28 cellular contexts compared by ENCODE assay signal in the genomic region with DNA sequence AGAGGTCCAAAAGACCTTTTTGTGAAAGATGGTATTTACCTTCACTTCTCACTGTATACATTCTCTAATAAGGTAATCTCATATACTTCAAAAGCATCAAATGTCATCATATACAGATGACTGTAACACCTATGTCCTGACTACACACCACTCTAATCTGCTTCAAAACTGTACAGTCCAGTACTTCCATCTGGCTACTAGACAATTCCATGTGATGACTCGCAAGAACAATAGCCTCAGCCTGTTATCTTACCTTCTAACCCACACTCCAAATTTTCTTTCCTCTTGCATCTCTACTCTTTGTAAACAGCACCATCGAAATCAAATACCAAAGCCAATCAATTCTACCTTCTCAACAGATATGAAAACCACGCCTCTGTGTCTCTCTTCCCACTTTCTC. TPM values are rescaled to one million over a fixed set of nuclear protein-coding genes. Genes with fewer than 3 reads are reported as not detected.
DNase-seq lines count a peak whose midpoint lies in the region; ATAC-seq, FAIRE-seq and TF ChIP-seq lines count a peak whose summit lies in the region.
"Had no signal": no experiment of that assay in that cellular context is flagged by ENCODE, and none has a peak within 500 bp of the region (broad histone marks: within the 10 kb centered on the region; RNA-seq: fewer than 3 reads in every experiment).

No MANE protein-coding gene starts in this region.

- H3K9me2 ChIP-seq in SK-N-SH = no peaks in the 10 kb centered on the region

- no peak overlapping the region for H3K27ac Mint-ChIP-seq in activated T-helper 2 cell treated with anti-CD3 and anti-CD28 coated beads, Interferon-gamma antibody, Interleukin-2, Interleukin-4, amounts not matched to agents 10 μg/mL and 5 μg/mL and 100 μg/mL, durations not matched to agents 14 hours and 24 hours and 36 hours
- H3K27ac Mint-ChIP-seq: activated CD4-positive, alpha-beta T cell treated with anti-CD3 and anti-CD28 coated beads for 36 hours; activated CD8-positive, alpha-beta T cell treated with anti-CD3 and anti-CD28 coated beads, Interleukin-2, amount 10 ng/mL, durations not matched to agents 7 days and 5 days; activated naive CD8-positive, alpha-beta T cell; endodermal cell; GM23338; nephron; stimulated activated effector memory CD8-positive, alpha-beta T cell treated with anti-CD3 and anti-CD28 coated beads, Interleukin-12 subunit alpha, Interleukin-12 subunit beta, amount 100 ng/mL, for 72 hours had no signal

- H3K4me3 Mint-ChIP-seq in activated T-helper 2 cell treated with anti-CD3 and anti-CD28 coated beads, Interferon-gamma antibody, Interleukin-2, Interleukin-4, amounts not matched to agents 10 μg/mL and 5 μg/mL and 100 μg/mL, durations not matched to agents 14 hours and 24 hours and 36 hours (ENCODE audit: low read depth) = no peak overlapping the region
- H3K4me3 Mint-ChIP-seq: activated CD4-positive, alpha-beta T cell treated with anti-CD3 and anti-CD28 coated beads for 36 hours; activated CD8-positive, alpha-beta T cell treated with anti-CD3 and anti-CD28 coated beads, Interleukin-2, amount 10 ng/mL, durations not matched to agents 7 days and 5 days; activated naive CD8-positive, alpha-beta T cell; endodermal cell; GM23338; nephron; stimulated activated effector memory CD8-positive, alpha-beta T cell treated with anti-CD3 and anti-CD28 coated beads, Interleukin-12 subunit alpha, Interleukin-12 subunit beta, amount 100 ng/mL, for 72 hours had no signal

- no TSS peak for BruUV-seq in K562 (replicated peaks; lab: Mats Ljungman, UMichigan)

- no peak for TF ChIP-seq RAD21 in SK-N-SH (IDR thresholded peaks at IDR 0.05; ENCODE audit: low read length)
- no peak for TF ChIP-seq RAD21 in K562 (CRISPR knock-in tag; conservative IDR thresholded peaks at IDR 0.05 in 1 of 2, IDR thresholded peaks at IDR 0.05 in 1 of 2)

- TF ChIP-seq EP300 in SK-N-SH (IDR thresholded peaks at IDR 0.05; ENCODE audit: borderline replicate concordance in 1 of 2, low read depth in 1 of 2, low read length in 1 of 2) (no peak), K562 (IDR thresholded peaks at IDR 0.05; ENCODE audit: low read length) (no peak)

- H3K36me3 ChIP-seq in SK-N-SH (replicated peaks in 1 of 2; ENCODE audit: control insufficient read depth in 1 of 2, insufficient read depth in 2 of 2, low read length in 1 of 2) (no peaks in the 10 kb centered on the region), K562 (ENCODE audit: control insufficient read depth, insufficient read depth, low read length) (no peaks in the 10 kb centered on the region; the same call in 2 of the 3 replicates)
- H3K36me3 ChIP-seq: esophagus muscularis mucosa had no signal

- intact Hi-C loops in K562 (cut with micrococcal nuclease) = no loop called here
- intact Hi-C loops in activated T-helper 2 cell treated with anti-CD3 and anti-CD28 coated beads, Interferon-gamma antibody, Interleukin-2, Interleukin-4, amounts not matched to agents 10 μg/mL and 5 μg/mL and 100 μg/mL, durations not matched to agents 14 hours and 24 hours and 36 hours (cut with micrococcal nuclease) = no loop called here

- no peak overlapping the region; a peak in 1 of 4 replicates for H3K27ac ChIP-seq in SK-N-SH (ENCODE audit: low read depth in 2 of 2, low read length in 1 of 2)
- no peak overlapping the region for H3K27ac ChIP-seq in K562 (ENCODE audit: extremely low read depth, low read depth, low read length)
- H3K27ac ChIP-seq: esophagus muscularis mucosa, HL-60, KMS-11 had no signal

- H3K4me1 Mint-ChIP-seq in activated T-helper 2 cell treated with anti-CD3 and anti-CD28 coated beads, Interferon-gamma antibody, Interleukin-2, Interleukin-4, amounts not matched to agents 10 μg/mL and 5 μg/mL and 100 μg/mL, durations not matched to agents 14 hours and 24 hours and 36 hours (ENCODE audit: low read depth) = no peaks in the 10 kb centered on the region
- H3K4me1 Mint-ChIP-seq: activated CD4-positive, alpha-beta T cell treated with anti-CD3 and anti-CD28 coated beads for 36 hours; nephron; stimulated activated effector memory CD8-positive, alpha-beta T cell treated with anti-CD3 and anti-CD28 coated beads, Interleukin-12 subunit alpha, Interleukin-12 subunit beta, amount 100 ng/mL, for 72 hours had no signal

- H3K27me3 Mint-ChIP-seq in activated T-helper 2 cell treated with anti-CD3 and anti-CD28 coated beads, Interferon-gamma antibody, Interleukin-2, Interleukin-4, amounts not matched to agents 10 μg/mL and 5 μg/mL and 100 μg/mL, durations not matched to agents 14 hours and 24 hours and 36 hours (ENCODE audit: low read depth) = peaks cover 18% of the 10 kb centered on the region

- no peaks in the 10 kb centered on the region for H4K20me1 ChIP-seq in SK-N-SH (ENCODE audit: insufficient read depth)
- H4K20me1 ChIP-seq in K562 (replicated peaks; ENCODE audit: control insufficient read depth, insufficient read depth, low read length) = peaks cover 12% of the 10 kb centered on the region; the same call in 1 of the 2 replicates

- in situ Hi-C loops in K562 (cut with MboI) = no loop called here

- no peaks in the 10 kb centered on the region for H3K9me3 ChIP-seq in SK-N-SH
- H3K9me3 ChIP-seq in K562 (replicated peaks; ENCODE audit: control insufficient read depth, insufficient read depth, low read depth, low read length) = no peaks in the 10 kb centered on the region
- H3K9me3 ChIP-seq: esophagus muscularis mucosa had no signal

- TF ChIP-seq POLR2A in K562 (conservative IDR thresholded peaks at IDR 0.05) = no peak

- ATAC-seq in SK-N-SH treated with all-trans-retinoic acid at 6 μM for 48 hours (no peak), K562 (peak; percentile 28; the same call in 1 of the 3 replicates), GM19397 (IDR thresholded peaks at IDR 0.05; ENCODE audit: unreplicated experiment) (no peak)
- ATAC-seq: activated CD4-positive, alpha-beta T cell treated with anti-CD3 and anti-CD28 coated beads for 36 hours; activated CD8-positive, alpha-beta T cell treated with anti-CD3 and anti-CD28 coated beads, Interleukin-2, amount 10 ng/mL, durations not matched to agents 7 days and 5 days; GM23338; stimulated activated effector memory CD8-positive, alpha-beta T cell treated with anti-CD3 and anti-CD28 coated beads, Interleukin-12 subunit alpha, Interleukin-12 subunit beta, amount 100 ng/mL, for 72 hours had no signal

- H3K4me1 ChIP-seq in SK-N-SH (ENCODE audit: control insufficient read depth in 1 of 2, insufficient read depth in 2 of 2, low read depth in 1 of 2, low read length in 1 of 2) (peaks cover 0 to 8% of the 10 kb centered on the region in 2 experiments; a peak in 1 of 4 replicates), K562 (replicated peaks in 1 of 2; ENCODE audit: control insufficient read depth in 2 of 2, insufficient read depth in 2 of 2, low read length in 2 of 2) (no peaks in the 10 kb centered on the region; a peak in 2 of 5 replicates)
- H3K4me1 ChIP-seq: esophagus muscularis mucosa had no signal

- H3K79me2 ChIP-seq in SK-N-SH (ENCODE audit: insufficient read depth) (peaks cover 32% of the 10 kb centered on the region; the same call in 1 of the 2 replicates), K562 (ENCODE audit: control insufficient read depth, insufficient read depth, low read length) (peaks cover 70% of the 10 kb centered on the region)

- POLR2A ChIA-PET in SK-N-SH (lab: Yijun Ruan, JAX) = no interaction called here
- POLR2A ChIA-PET in K562 (lab: Yijun Ruan, JAX) = interaction anchor here (2.1 kb wide), 1 partner anchor 10 kb away, joined by 4 read pairs; no protein-coding TSS in a partner anchor

- no peak overlapping the region for H3K4me2 ChIP-seq in SK-N-SH
- no peak overlapping the region for H3K4me2 ChIP-seq in K562 (ENCODE audit: insufficient read depth, low read length)
- H3K4me2 ChIP-seq: GM23338, KMS-11 had no signal

- H3K27me3 ChIP-seq in SK-N-SH (ENCODE audit: insufficient read depth) (no peaks in the 10 kb centered on the region), K562 (ENCODE audit: control insufficient read depth in 2 of 2, insufficient read depth in 2 of 2, low read length in 2 of 2) (no peaks in the 10 kb centered on the region)
- H3K27me3 ChIP-seq: esophagus muscularis mucosa had no signal

- H2AFZ ChIP-seq in SK-N-SH (ENCODE audit: low read depth) = no peak overlapping the region
- H2AFZ ChIP-seq in K562 (ENCODE audit: low read depth, low read length) = no peak overlapping the region
- H2AFZ ChIP-seq: GM23338 had no signal

- H3K4me3 ChIP-seq in SK-N-SH (ENCODE audit: low read depth in 2 of 2, low read length in 1 of 2) (no peak overlapping the region), K562 (no peak overlapping the region)
- H3K4me3 ChIP-seq: esophagus muscularis mucosa, GM23338, lung had no signal

- TF ChIP-seq CTCF in SK-N-SH (IDR thresholded peaks at IDR 0.05) (no peak), K562 (IDR thresholded peaks at IDR 0.05 in 2 of 3, conservative IDR thresholded peaks at IDR 0.05 in 1 of 3; ENCODE audit: insufficient read depth in 2 of 3, low read depth in 1 of 3, low read length in 3 of 3) (no peak)

- H3K9ac ChIP-seq in SK-N-SH (no peak overlapping the region), K562 (ENCODE audit: insufficient read depth in 1 of 2, low read depth in 2 of 2, low read length in 2 of 2) (no peak overlapping the region)
- H3K9ac ChIP-seq: KMS-11 had no signal

- peaks cover 5% of the 10 kb centered on the region for H3K9me1 ChIP-seq in K562 (ENCODE audit: control insufficient read depth, insufficient read depth, low read length)

- H3K9me3 Mint-ChIP-seq in activated T-helper 2 cell treated with anti-CD3 and anti-CD28 coated beads, Interferon-gamma antibody, Interleukin-2, Interleukin-4, amounts not matched to agents 10 μg/mL and 5 μg/mL and 100 μg/mL, durations not matched to agents 14 hours and 24 hours and 36 hours = no peaks in the 10 kb centered on the region
- H3K9me3 Mint-ChIP-seq: endodermal cell; GM23338; nephron; stimulated activated effector memory CD8-positive, alpha-beta T cell treated with anti-CD3 and anti-CD28 coated beads, Interleukin-12 subunit alpha, Interleukin-12 subunit beta, amount 100 ng/mL, for 72 hours had no signal

- CTCF ChIA-PET in SK-N-SH (lab: Yijun Ruan, JAX) = no interaction called here
- CTCF ChIA-PET in K562 (lab: Yijun Ruan, JAX; ENCODE audit: low intra/inter-chr PET ratio) = no interaction called here

- WGBS in SK-N-SH (ENCODE audit: low lambda C conversion rate) = 73% methylated on average over 3 of the region's 3 CpGs
- WGBS in K562 (ENCODE audit: insufficient coverage, low coverage, missing lambda C conversion rate) = 48% methylated on average over 3 of the region's 3 CpGs

- DNase-seq in SK-N-SH (no peak), K562 (ENCODE audit: extremely low read depth in 1 of 4, low spot score in 3 of 4) (no peak), hepatic stellate cell (ENCODE audit: low spot score) (peak; percentile 13), urothelium cell line (ENCODE audit: low spot score) (peak; percentile 16)
- no peak for DNase-seq in activated T-helper 2 cell treated with anti-CD3 and anti-CD28 coated beads, Interferon-gamma antibody, Interleukin-2, Interleukin-4, amounts not matched to agents 10 μg/mL and 5 μg/mL and 100 μg/mL, durations not matched to agents 14 hours and 24 hours and 36 hours (ENCODE audit: low spot score)
- no peak for DNase-seq in activated CD4-positive, alpha-beta T cell treated with anti-CD3 and anti-CD28 coated beads, Interleukin-2, amount 50 U/mL, for 4 hours
- DNase-seq: 8988T; activated CD4-positive, alpha-beta T cell treated with anti-CD3 and anti-CD28 coated beads for 36 hours; activated CD8-positive, alpha-beta T cell treated with anti-CD3 and anti-CD28 coated beads, Interleukin-2, amount 10 ng/mL, durations not matched to agents 7 days and 5 days; C1 segment of cervical spinal cord; central memory CD4-positive, alpha-beta T cell; dermis blood vessel endothelial cell; endodermal cell; NCI-H1417; NCI-H2029; NCI-H69; SHP77 had no signal

- peaks cover 12% of the 10 kb centered on the region for H3F3A ChIP-seq in SK-N-SH (replicated peaks; ENCODE audit: insufficient read depth)

- FAIRE-seq in K562 (lab: Jason Lieb, UNC) (no peak), urothelium cell line (lab: Jason Lieb, UNC) (no peak)
- FAIRE-seq: G401.6 had no signal

- H3K36me3 Mint-ChIP-seq in activated T-helper 2 cell treated with anti-CD3 and anti-CD28 coated beads, Interferon-gamma antibody, Interleukin-2, Interleukin-4, amounts not matched to agents 10 μg/mL and 5 μg/mL and 100 μg/mL, durations not matched to agents 14 hours and 24 hours and 36 hours (ENCODE audit: low read depth) = no peaks in the 10 kb centered on the region
- H3K36me3 Mint-ChIP-seq: stimulated activated effector memory CD8-positive, alpha-beta T cell treated with anti-CD3 and anti-CD28 coated beads, Interleukin-12 subunit alpha, Interleukin-12 subunit beta, amount 100 ng/mL, for 72 hours had no signal

RNA-seq across cellular contexts. Expression of a gene that starts 24.1 kb away (rescaled TPM):
- polyA plus RNA-seq in SK-N-SH (2012; rRNA removed) = 20.4 and 29.7 TPM in 2 replicates
- 28.7 and 32.0 TPM in 2 replicates for polyA plus RNA-seq in SK-N-SH (2012; cell fraction: cytosol; rRNA removed)
- polyA plus RNA-seq in SK-N-SH (2012; cell fraction: nucleus; rRNA removed) = 23.0 and 34.5 TPM in 2 replicates
- 172 and 277 TPM in 2 replicates for total RNA-seq in K562 (2011; cell fraction: chromatin; rRNA removed; ENCODE audit: low replicate concordance)
- 94.2 and 97.4 TPM in 2 replicates for total RNA-seq in K562 (2011; cell fraction: nucleolus; rRNA removed)
- 114 and 123 TPM in 2 replicates for total RNA-seq in K562 (2011; cell fraction: nucleoplasm; rRNA removed)
- total RNA-seq in K562 (2014; rRNA removed) = 34.9 and 39.5 TPM in 2 replicates
- 46.2 and 46.3 TPM in 2 replicates for total RNA-seq in K562 (2014; rRNA removed; fragmentation: Illumina TruSeq; extraction: Trizol)
- total RNA-seq in K562 (2015; rRNA removed; fragmentation: Illumina TruSeq; extraction: Trizol) = 44.6 and 45.4 TPM in 2 replicates
- 50.7 and 60.2 TPM in 2 replicates for total RNA-seq in K562 (2021)
- 26.4 and 71.2 TPM in 2 replicates for polyA plus RNA-seq in K562 (2011; rRNA removed)
- 26.0 and 47.6 TPM in 2 replicates for polyA plus RNA-seq in K562 (2011; cell fraction: cytosol; rRNA removed)
- 20.8 and 29.6 TPM in 2 replicates for polyA plus RNA-seq in K562 (2011; cell fraction: nucleus; rRNA removed)
- 52.4 and 65.3 TPM in 2 replicates for polyA plus RNA-seq in K562 (2012)
- 50.3 and 68.1 TPM in 2 replicates for polyA plus RNA-seq in K562 (2014; fragmentation: Illumina TruSeq; extraction: Trizol)
- 1 to 10 TPM; 2.1 to 2.6 TPM for polyA plus RNA-seq in K562 (2014; fragmentation: Nextera tagmentation; extraction: Ambion mirVana)
- polyA plus RNA-seq in K562 (2014; rRNA removed) = 30.5 and 31.0 TPM in 2 replicates
- 67.1 and 142 TPM in 2 replicates for polyA minus RNA-seq in K562 (2011; rRNA and poly(A)+ RNA removed)
- polyA minus RNA-seq in K562 (2011; cell fraction: cytosol; rRNA and poly(A)+ RNA removed) = 34.9 and 59.8 TPM in 2 replicates
- polyA minus RNA-seq in K562 (2011; cell fraction: nucleus; rRNA and poly(A)+ RNA removed) = 57.5 and 69.2 TPM in 2 replicates
- total RNA-seq in activated T-helper 2 cell treated with anti-CD3 and anti-CD28 coated beads, Interferon-gamma antibody, Interleukin-2, Interleukin-4, amounts not matched to agents 10 μg/mL and 5 μg/mL and 100 μg/mL, durations not matched to agents 14 hours and 24 hours and 36 hours = 22.8 and 23.4 TPM in 2 replicates

Comparison
In these comparisons a context has a peak if more than half of its experiments do, and no peak if none do; other contexts are left out.
1. DNase-seq: peak in hepatic stellate cell (single experiment) and urothelium cell line (single experiment); none in SK-N-SH (single experiment), K562 (0 of 4), activated T-helper 2 cell treated with anti-CD3 and anti-CD28 coated beads, Interferon-gamma antibody, Interleukin-2, Interleukin-4, amounts not matched to agents 10 μg/mL and 5 μg/mL and 100 μg/mL, durations not matched to agents 14 hours and 24 hours and 36 hours (single experiment) and activated CD4-positive, alpha-beta T cell treated with anti-CD3 and anti-CD28 coated beads, Interleukin-2, amount 50 U/mL, for 4 hours (0 of 2).